Comparison of ENCODE assay signal across 16 cellular contexts in genomic region chr11:15711311-15711710, GRCh38.
DNase-seq lines count a peak whose midpoint lies in the region; ATAC-seq, FAIRE-seq and TF ChIP-seq lines count a peak whose summit lies in the region.
"Had no signal": no experiment of that assay in that cellular context is flagged by ENCODE, and none has a peak within 500 bp of the region (broad histone marks: within the 10 kb centered on the region; RNA-seq: fewer than 3 reads in every experiment).

No MANE protein-coding gene starts in this region.

- H3K27ac ChIP-seq in H1 (ENCODE audit: low read depth, low read length) (no peak overlapping the region), mesendoderm (ENCODE audit: low read depth, low read length) (no peak overlapping the region), hepatocyte (no peak overlapping the region)

- peak; percentile 95 for FAIRE-seq in H1 (lab: Jason Lieb, UNC)

- H4K5ac ChIP-seq in H1 (ENCODE audit: insufficient read length, low read depth, low read length), result no peak overlapping the region
- no peak overlapping the region for H4K5ac ChIP-seq in mesendoderm (ENCODE audit: low read length)

- TF ChIP-seq POLR2A in H1 (IDR thresholded peaks at IDR 0.05; ENCODE audit: control extremely low read depth in 1 of 2, low read depth in 2 of 2, low read length in 2 of 2), result no peak

- no peak for TF ChIP-seq EP300 in H1 (IDR thresholded peaks at IDR 0.05; ENCODE audit: borderline replicate concordance in 1 of 2, low read depth in 2 of 2, low read length in 2 of 2)

- peak; percentile 73 for DNase-seq in NCI-H2227 treated with DMSO at 0.1 percent for 48 hours (lab: John Stamatoyannopoulos, UW)
- peak; percentile 15 to 49 for DNase-seq in H1 (ENCODE audit: low read depth in 1 of 2, low spot score in 2 of 2)
- DNase-seq in mesendoderm, result peak; percentile 72
- no peak for DNase-seq in NCI-H774 (lab: John Stamatoyannopoulos, UW)
- no peak for DNase-seq in NCI-H187 (lab: John Stamatoyannopoulos, UW)
- no peak for DNase-seq in hepatocyte (ENCODE audit: low spot score)
- DNase-seq: BE2C; CD4-positive, alpha-beta memory T cell; DND-41; GF-D8; MV-4-11; NCI-H1436 treated with DMSO at 0.1 percent for 48 hours; NCI-H748 treated with DMSO at 0.1 percent for 48 hours; SK-N-SH had no signal

- peak overlapping the region; percentile 84; the same call in 1 of the 2 replicates for H2BK12ac ChIP-seq in H1 (ENCODE audit: low read depth, low read length)

- H2BK15ac ChIP-seq in H1 (ENCODE audit: low read length) (no peak overlapping the region), mesendoderm (replicated peaks; ENCODE audit: low read depth) (no peak overlapping the region)

- TF ChIP-seq CTCF in H1 (IDR thresholded peaks at IDR 0.05; ENCODE audit: control extremely low read depth in 1 of 3, insufficient read depth in 1 of 3, low read depth in 1 of 3, low read length in 3 of 3) (no peak), hepatocyte (IDR thresholded peaks at IDR 0.05; ENCODE audit: poor library complexity) (no peak)

- 11% methylated on average over 2 of the region's 2 CpGs; no CpG with 5 or more reads in 1 of the 2 experiments for WGBS in H1 (ENCODE audit: extremely low coverage in 1 of 2, insufficient coverage in 1 of 2, insufficient read length in 1 of 2, insufficient replicate concordance in 2 of 2, low coverage in 1 of 2, low lambda C conversion rate in 2 of 2, missing lambda C conversion rate in 1 of 2), 2 experiments
- WGBS in mesendoderm (ENCODE audit: extremely low coverage, insufficient coverage, low lambda C conversion rate), result no CpG with 5 or more reads among the region's 2 CpGs
- 51% methylated on average over 2 of the region's 2 CpGs for WGBS in hepatocyte (ENCODE audit: low lambda C conversion rate, missing lambda C conversion rate)

- H4K20me1 ChIP-seq in H1 (replicated peaks in 1 of 2; ENCODE audit: control insufficient read depth in 1 of 2, insufficient read depth in 2 of 2, low read length in 2 of 2), result no peaks in the 10 kb centered on the region
- no peaks in the 10 kb centered on the region for H4K20me1 ChIP-seq in hepatocyte (ENCODE audit: insufficient read depth, poor library complexity, severe bottlenecking)

- H3K9me3 ChIP-seq in H1 (ENCODE audit: insufficient read depth in 2 of 2, low read depth in 1 of 2, low read length in 1 of 2), result no peaks in the 10 kb centered on the region; a peak in 1 of 4 replicates
- no peaks in the 10 kb centered on the region for H3K9me3 ChIP-seq in hepatocyte (ENCODE audit: low read depth)
- H3K9me3 ChIP-seq: BE2C, SK-N-SH had no signal

- POLR2A ChIA-PET in H1 (lab: Charles Lee; ENCODE audit: partially characterized antibody), result interaction anchor here (1.1 kb wide), 1 partner anchor 13 kb away, joined by 4 read pairs; no protein-coding TSS in a partner anchor

- H2BK120ac ChIP-seq in H1 (replicated peaks; ENCODE audit: low read depth, low read length), result no peak overlapping the region
- H2BK120ac ChIP-seq in mesendoderm (ENCODE audit: low read depth, low read length), result no peak overlapping the region

- H2AFZ ChIP-seq in H1 (ENCODE audit: low read length) (no peak overlapping the region), hepatocyte (no peak overlapping the region)

- H4K91ac ChIP-seq in H1 (replicated peaks; ENCODE audit: insufficient read length, low read length), result no peak overlapping the region

- ATAC-seq in GM18870 (IDR thresholded peaks at IDR 0.05; ENCODE audit: unreplicated experiment), result no peak
- ATAC-seq: Right ventricle myocardium inferior had no signal

- H3K56ac ChIP-seq in H1 (replicated peaks; ENCODE audit: insufficient read length, low read depth, low read length) (no peak overlapping the region), mesendoderm (ENCODE audit: low read length) (no peak overlapping the region)

- no peak overlapping the region for H2BK5ac ChIP-seq in H1 (ENCODE audit: low read depth, low read length)
- H2BK5ac ChIP-seq in mesendoderm (ENCODE audit: low read length), result no peak overlapping the region

- H3K79me2 ChIP-seq in H1 (ENCODE audit: control insufficient read depth in 1 of 2, insufficient read depth in 2 of 2, low read length in 2 of 2), result no peaks in the 10 kb centered on the region
- H3K79me2 ChIP-seq in mesendoderm (ENCODE audit: control insufficient read depth, insufficient read depth, low read length), result no peaks in the 10 kb centered on the region
- H3K79me2 ChIP-seq in hepatocyte, result no peaks in the 10 kb centered on the region

- H3K23ac ChIP-seq in H1 (ENCODE audit: insufficient read length) (no peak overlapping the region), mesendoderm (ENCODE audit: low read length) (no peak overlapping the region)

- peak overlapping the region in 1 of 4 experiments; percentile 4; a peak in 2 of 8 replicates for H3K4me3 ChIP-seq in H1 (ENCODE audit: extremely low read depth in 1 of 4, insufficient read depth in 2 of 4, low read depth in 3 of 4, low read length in 4 of 4)
- no peak overlapping the region for H3K4me3 ChIP-seq in mesendoderm (ENCODE audit: low read length)
- no peak overlapping the region for H3K4me3 ChIP-seq in hepatocyte

- H3K36me3 ChIP-seq in H1 (ENCODE audit: control insufficient read depth in 2 of 4, insufficient read depth in 4 of 4, low read length in 3 of 4), result no peaks in the 10 kb centered on the region
- H3K36me3 ChIP-seq in mesendoderm (ENCODE audit: control insufficient read depth, insufficient read depth, low read length), result no peaks in the 10 kb centered on the region
- H3K36me3 ChIP-seq in hepatocyte (replicated peaks; ENCODE audit: insufficient read depth, low read depth), result no peaks in the 10 kb centered on the region
- H3K36me3 ChIP-seq: BE2C had no signal

- H3K4me2 ChIP-seq in H1 (ENCODE audit: insufficient read depth in 1 of 2, low read depth in 2 of 2, low read length in 2 of 2) (peak overlapping the region; percentile 30 to 41), mesendoderm (ENCODE audit: low read length) (no peak overlapping the region), hepatocyte (no peak overlapping the region)
- H3K4me2 ChIP-seq: SK-N-SH had no signal

- H3K23me2 ChIP-seq in H1 (ENCODE audit: low read depth, low read length), result no peaks in the 10 kb centered on the region

- no peaks in the 10 kb centered on the region for H3K79me1 ChIP-seq in H1 (ENCODE audit: low read depth, low read length)
- H3K79me1 ChIP-seq in mesendoderm (ENCODE audit: low read length), result no peaks in the 10 kb centered on the region

- H3K27me3 ChIP-seq in H1 (replicated peaks in 1 of 4; ENCODE audit: control insufficient read depth in 3 of 4, extremely low read depth in 1 of 4, insufficient read depth in 3 of 4, low read length in 3 of 4) (peaks cover 0 to 3% (median 0%) of the 10 kb centered on the region in 4 experiments; a peak in 4 of 7 replicates), mesendoderm (ENCODE audit: insufficient read depth, low read length, poor library complexity) (no peaks in the 10 kb centered on the region), hepatocyte (no peaks in the 10 kb centered on the region)
- H3K27me3 ChIP-seq: BE2C had no signal

- TF ChIP-seq RAD21 in H1 (IDR thresholded peaks at IDR 0.05 in 1 of 2, conservative IDR thresholded peaks at IDR 0.05 in 1 of 2; ENCODE audit: low read depth in 2 of 2, low read length in 2 of 2), result no peak

- H2AK5ac ChIP-seq in H1 (ENCODE audit: low read depth, low read length), result no peak overlapping the region
- no peak overlapping the region for H2AK5ac ChIP-seq in mesendoderm (ENCODE audit: low read length)

- H3K18ac ChIP-seq in H1 (ENCODE audit: extremely low read depth, low read length) (no peak overlapping the region), mesendoderm (ENCODE audit: low read length) (peak overlapping the region; percentile 88)

- H3K14ac ChIP-seq in H1 (ENCODE audit: insufficient read length), result no peak overlapping the region

- no peaks in the 10 kb centered on the region for H3K9me2 ChIP-seq in hepatocyte (replicated peaks; ENCODE audit: insufficient read depth)
- H3K9me2 ChIP-seq: SK-N-SH had no signal

- H2BK20ac ChIP-seq in H1 (ENCODE audit: low read length), result no peak overlapping the region; the same call in 1 of the 2 replicates

- CTCF ChIA-PET in H1 (lab: Charles Lee; ENCODE audit: partially characterized antibody), result interaction anchor here (0.5 to 1.0 kb wide), 2 partner anchors 21 to 255 kb away, joined by 3 read pairs; no protein-coding TSS in a partner anchor

- H3K4ac ChIP-seq in H1 (replicated peaks; ENCODE audit: insufficient read length, low read depth, low read length), result no peak overlapping the region
- H3K4ac ChIP-seq in mesendoderm (ENCODE audit: low read depth, low read length), result no peak overlapping the region

- H3K4me1 ChIP-seq in H1 (replicated peaks in 1 of 4; ENCODE audit: control insufficient read depth in 3 of 4, insufficient read depth in 4 of 4, low read length in 3 of 4), result peaks cover 0 to 9% (median 5%) of the 10 kb centered on the region in 4 experiments; a peak in 5 of 7 replicates
- peaks cover 16% of the 10 kb centered on the region for H3K4me1 ChIP-seq in mesendoderm (ENCODE audit: control insufficient read depth, low read depth, low read length)
- H3K4me1 ChIP-seq in hepatocyte (ENCODE audit: insufficient read depth), result peaks cover 15% of the 10 kb centered on the region

- H4K8ac ChIP-seq in H1 (ENCODE audit: extremely low read depth, insufficient read depth, low read length), result no peak overlapping the region
- H4K8ac ChIP-seq in mesendoderm (ENCODE audit: low read depth, low read length), result no peak overlapping the region

- H3K9ac ChIP-seq in H1 (replicated peaks in 1 of 4; ENCODE audit: extremely low read depth in 1 of 4, low read depth in 3 of 4, low read length in 3 of 4), result no peak overlapping the region
- no peak overlapping the region for H3K9ac ChIP-seq in mesendoderm (ENCODE audit: low read length)
- H3K9ac ChIP-seq: SK-N-SH had no signal

TF ChIP-seq in H1, 55 proteins besides CTCF, POLR2A, EP300 and RAD21:
- TF ChIP-seq BACH1 (IDR thresholded peaks at IDR 0.05; ENCODE audit: low read length) (no peak), YY1 (IDR thresholded peaks at IDR 0.05; ENCODE audit: low read depth, low read length) (no peak), NANOG (IDR thresholded peaks at IDR 0.05; ENCODE audit: insufficient read depth, low read depth, low read length, poor library complexity, severe bottlenecking) (peak; percentile 93), CTBP2 (IDR thresholded peaks at IDR 0.05; ENCODE audit: borderline replicate concordance, insufficient read depth, insufficient read length, low read length) (peak; percentile 35)

Comparison
In these comparisons a context has a peak if more than half of its experiments do, and no peak if none do; other contexts are left out.
1. DNase-seq: peak in NCI-H2227 treated with DMSO at 0.1 percent for 48 hours (single experiment), H1 (2 of 2) and mesendoderm (single experiment); none in NCI-H774 (single experiment), NCI-H187 (0 of 2) and hepatocyte (single experiment).
2. H3K4me2 ChIP-seq: peak in H1 (2 of 2); none in mesendoderm (single experiment) and hepatocyte (single experiment).